In genomic region chr10:54958844-54959243, GRCh38 we compare ENCODE assay signal across 27 cellular contexts.
"Had no signal": no experiment of that assay in that cellular context is flagged by ENCODE, and none has a peak within 500 bp of the region (broad histone marks: within the 10 kb centered on the region; RNA-seq: fewer than 3 reads in every experiment).

No MANE protein-coding gene starts in this region.

- H3K4me3 ChIP-seq: adrenal gland, body of pancreas, cardiac muscle cell, colonic mucosa had no signal

- DNase-seq: activated CD4-positive, alpha-beta memory T cell treated with anti-CD3 and anti-CD28 coated beads for 36 hours; activated CD4-positive, alpha-beta T cell treated with anti-CD3 and anti-CD28 coated beads for 36 hours; activated CD4-positive, alpha-beta T cell treated with anti-CD3 and anti-CD28 coated beads, Interleukin-2, amount 10 ng/mL, durations not matched to agents 24 days and 14 days; activated CD4-positive, CD25-positive, alpha-beta regulatory T cell; activated CD4-positive, CD25-positive, alpha-beta regulatory T cell treated with anti-CD3 and anti-CD28 coated beads, Interleukin-2, amount 50 U/mL, for 72 hours; activated CD8-positive, alpha-beta memory T cell treated with anti-CD3 and anti-CD28 coated beads, Interleukin-2, amount 10 ng/mL, durations not matched to agents 7 days and 5 days; activated CD8-positive, alpha-beta memory T cell treated with anti-CD3 and anti-CD28 coated beads, Interleukin-2, amount 50 U/mL, for 4 hours; activated CD8-positive, alpha-beta T cell treated with anti-CD3 and anti-CD28 coated beads, Interleukin-2, amount 10 ng/mL, durations not matched to agents 7 days and 5 days; activated effector memory CD4-positive, alpha-beta T cell treated with anti-CD3 and anti-CD28 coated beads, Interleukin-2, amount 50 U/mL, for 16 hours; activated naive CD4-positive, alpha-beta T cell treated with anti-CD3 and anti-CD28 coated beads for 36 hours; activated naive CD8-positive, alpha-beta T cell treated with anti-CD3 and anti-CD28 coated beads for 36 hours; activated naive CD8-positive, alpha-beta T cell treated with anti-CD3 and anti-CD28 coated beads, Interleukin-2, amount 50 U/mL, for 24 hours; activated T-cell treated with anti-CD3 and anti-CD28 coated beads, Interleukin-2, amount 50 U/mL, for 1 hour; activated T-cell treated with anti-CD3 and anti-CD28 coated beads, Interleukin-2, amount 50 U/mL, for 48 hours; adrenal gland; amygdala; aorta; body of pancreas; central memory CD4-positive, alpha-beta T cell; cerebellar nuclear complex; colonic mucosa; effector CD8-positive, alpha-beta T cell; foreskin fibroblast; head of caudate nucleus; T-helper 2 cell had no signal

- H3K9me3 ChIP-seq: colonic mucosa had no signal

- H3K36me3 ChIP-seq: adrenal gland, cardiac muscle cell, colonic mucosa had no signal

- H3K27me3 ChIP-seq: adrenal gland, body of pancreas, cardiac muscle cell, colonic mucosa had no signal

- H3K4me1 ChIP-seq: adrenal gland, body of pancreas, colonic mucosa had no signal

- H3K27ac ChIP-seq: adrenal gland, body of pancreas, cardiac muscle cell, colonic mucosa had no signal

- ATAC-seq: activated CD4-positive, alpha-beta T cell treated with anti-CD3 and anti-CD28 coated beads for 36 hours; activated CD8-positive, alpha-beta memory T cell treated with anti-CD3 and anti-CD28 coated beads, Interleukin-2, amount 10 ng/mL, durations not matched to agents 7 days and 5 days; activated CD8-positive, alpha-beta T cell treated with anti-CD3 and anti-CD28 coated beads, Interleukin-2, amount 10 ng/mL, durations not matched to agents 7 days and 5 days; activated naive CD8-positive, alpha-beta T cell treated with anti-CD3 and anti-CD28 coated beads, Interleukin-2, amount 50 U/mL, for 24 hours; body of pancreas; esophagus mucosa had no signal
